ENCODE assay signal across 26 cellular contexts in genomic region chr6:75076009-75076408, GRCh38.
"Had no signal": no experiment of that assay in that cellular context is flagged by ENCODE, and none has a peak within 500 bp of the region (broad histone marks: within the 10 kb centered on the region; RNA-seq: fewer than 3 reads in every experiment).

No MANE protein-coding gene starts in this region.

- H3K36me3 ChIP-seq: neural progenitor cell, prostate gland, right atrium auricular region, thyroid gland had no signal

- H3K27me3 ChIP-seq: neural progenitor cell, right atrium auricular region, thyroid gland had no signal

- H3K9ac ChIP-seq: neural progenitor cell, parathyroid adenoma had no signal

- H3K4me1 Mint-ChIP-seq: naive B cell; stimulated activated naive CD8-positive, alpha-beta T cell treated with anti-CD3 and anti-CD28 coated beads, Interleukin-15, amount 100 ng/mL, for 72 hours had no signal

- ATAC-seq: left lobe of liver; mucosa of descending colon; natural killer cell treated with Interleukin-12 subunit alpha and Interleukin-12 subunit beta and Interleukin-15 and Interleukin-18, amount 100 ng/mL, for 72 hours; sciatic nerve; stimulated activated naive CD8-positive, alpha-beta T cell treated with anti-CD3 and anti-CD28 coated beads, Interleukin-15, amount 100 ng/mL, for 72 hours had no signal

- H3K9me3 ChIP-seq: mucosa of descending colon, prostate gland, right atrium auricular region, thyroid gland had no signal

- H3K79me2 ChIP-seq: parathyroid adenoma had no signal

- H3K4me3 ChIP-seq: coronary artery, lung, mucosa of descending colon, neural progenitor cell, prostate gland, right atrium auricular region, smooth muscle cell, thyroid gland had no signal

- H2AFZ ChIP-seq: neural progenitor cell, parathyroid adenoma had no signal

- H3K4me3 Mint-ChIP-seq: mesothelial cell of epicardium; naive B cell; natural killer cell treated with Interleukin-12 subunit alpha and Interleukin-12 subunit beta and Interleukin-15 and Interleukin-18, amount 100 ng/mL, for 72 hours; neural progenitor cell; stimulated activated naive CD8-positive, alpha-beta T cell treated with anti-CD3 and anti-CD28 coated beads, Interleukin-15, amount 100 ng/mL, for 72 hours had no signal

- H3K27ac Mint-ChIP-seq: mesothelial cell of epicardium; naive B cell; natural killer cell treated with Interleukin-12 subunit alpha and Interleukin-12 subunit beta and Interleukin-15 and Interleukin-18, amount 100 ng/mL, for 72 hours; neural progenitor cell had no signal

- H3K4me1 ChIP-seq: parathyroid adenoma, prostate gland, right atrium auricular region, thyroid gland had no signal

- H3K27ac ChIP-seq: coronary artery, neural progenitor cell, parathyroid adenoma, prostate gland, right atrium auricular region, thyroid gland had no signal

- DNase-seq: dermis blood vessel endothelial cell; effector memory CD4-positive, alpha-beta T cell; erythroblast; kidney; mesenchymal stem cell; mucosa of descending colon; naive B cell; stimulated activated CD4-positive, alpha-beta T cell treated with anti-CD3 and anti-CD28 coated beads, Interleukin-12 subunit alpha, Interleukin-12 subunit beta, amount 100 ng/mL, for 4 hours; stimulated activated CD4-positive, alpha-beta T cell treated with anti-CD3 and anti-CD28 coated beads, Interleukin-1b, Interleukin-23, amount 100 ng/mL, for 48 hours; stimulated activated CD4-positive, alpha-beta T cell treated with anti-CD3 and anti-CD28 coated beads, Interleukin-4, amount 100 ng/mL, for 1 hour; stimulated activated CD8-positive, alpha-beta memory T cell treated with anti-CD3 and anti-CD28 coated beads, Interleukin-4, amount 100 ng/mL, for 48 hours; stimulated activated naive CD4-positive, alpha-beta T cell; stimulated activated naive CD8-positive, alpha-beta T cell treated with anti-CD3 and anti-CD28 coated beads, Interleukin-15, amount 100 ng/mL, for 72 hours; thyroid gland; trophoblast cell had no signal

- H3K36me3 Mint-ChIP-seq: mesothelial cell of epicardium; naive B cell; natural killer cell treated with Interleukin-12 subunit alpha and Interleukin-12 subunit beta and Interleukin-15 and Interleukin-18, amount 100 ng/mL, for 72 hours; neural progenitor cell had no signal

- H3K27me3 Mint-ChIP-seq: natural killer cell treated with Interleukin-12 subunit alpha and Interleukin-12 subunit beta and Interleukin-15 and Interleukin-18, amount 100 ng/mL, for 72 hours; stimulated activated naive CD8-positive, alpha-beta T cell treated with anti-CD3 and anti-CD28 coated beads, Interleukin-15, amount 100 ng/mL, for 72 hours had no signal

- H3K4me2 ChIP-seq: neural progenitor cell, smooth muscle cell had no signal

- H3K9me3 Mint-ChIP-seq: neural progenitor cell had no signal
